4 cellular contexts compared by ENCODE assay signal in the genomic region with DNA sequence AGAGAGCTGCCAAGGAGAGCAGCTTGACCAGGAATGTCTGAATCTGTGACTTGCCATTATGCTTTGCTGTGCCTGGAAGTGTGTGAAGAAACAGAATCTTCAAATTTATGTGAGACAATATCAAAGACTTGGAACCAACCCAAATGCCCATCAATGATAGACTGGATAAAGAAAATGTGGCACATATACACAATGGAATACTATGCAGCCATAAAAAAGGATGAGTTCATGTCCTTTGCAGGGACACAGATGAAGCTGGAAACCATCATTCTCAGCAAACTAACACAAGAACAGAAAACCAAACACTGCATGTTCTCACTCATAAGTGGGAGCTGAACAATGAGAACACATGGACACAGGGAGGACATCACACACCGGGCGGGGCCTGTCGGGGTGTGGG. TPM values are rescaled to one million over a fixed set of nuclear protein-coding genes. Genes with fewer than 3 reads are reported as not detected.
"Had no signal": no experiment of that assay in that cellular context is flagged by ENCODE, and none has a peak within 500 bp of the region (broad histone marks: within the 10 kb centered on the region; RNA-seq: fewer than 3 reads in every experiment).

No MANE protein-coding gene starts in this region.

RNA-seq across cellular contexts. Expression of gene NOS1AP, which starts 15.5 kb away (rescaled TPM):
- polyA plus RNA-seq: immature natural killer cell; keratinocyte; naive thymus-derived CD4-positive, alpha-beta T cell had no signal

RNA-seq across cellular contexts. Expression of gene OLFML2B, which starts 30.3 kb away (rescaled TPM):
- total RNA-seq: lung microvascular endothelial cell had no signal
- polyA plus RNA-seq: immature natural killer cell, keratinocyte had no signal
